ENCODE assay signal across 26 cellular contexts in the genomic region with DNA sequence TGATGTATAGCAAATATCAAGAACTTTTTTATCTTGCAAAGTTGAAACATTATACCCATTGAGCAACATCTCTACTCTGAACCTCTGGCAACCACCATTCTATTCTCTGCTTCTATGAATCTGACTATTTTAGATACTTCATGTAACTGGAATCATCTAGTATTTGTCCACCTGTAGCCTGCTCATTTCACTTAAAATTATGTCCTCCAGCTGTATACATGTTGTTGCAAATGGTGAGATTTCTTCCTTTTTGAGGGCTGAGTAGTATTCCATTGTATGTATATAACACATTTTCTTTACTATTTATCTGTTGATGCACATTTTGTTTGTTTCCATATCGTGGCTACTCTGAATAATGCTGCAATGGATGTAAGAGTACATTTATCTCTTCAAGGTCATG.
"Had no signal": no experiment of that assay in that cellular context is flagged by ENCODE, and none has a peak within 500 bp of the region (broad histone marks: within the 10 kb centered on the region; RNA-seq: fewer than 3 reads in every experiment).

No MANE protein-coding gene starts in this region.

- ATAC-seq: effector memory CD8-positive, alpha-beta T cell; esophagus mucosa; gastrocnemius medialis; heart right ventricle; left cardiac atrium; left lung; left ventricle myocardium superior; lower lobe of right lung; mucosa of descending colon; naive thymus-derived CD8-positive, alpha-beta T cell had no signal

- H3K27me3 ChIP-seq: esophagus squamous epithelium, gastrocnemius medialis, heart right ventricle, left lung had no signal

- H3K36me3 ChIP-seq: esophagus squamous epithelium, gastrocnemius medialis, heart right ventricle, left lung, lower lobe of right lung had no signal

- H3K27ac ChIP-seq: epithelial cell of prostate, esophagus squamous epithelium, gastrocnemius medialis, heart right ventricle, left lung, lower lobe of right lung had no signal

- H3K4me1 ChIP-seq: esophagus squamous epithelium, gastrocnemius medialis, heart right ventricle, left lung, lower lobe of right lung had no signal

- H3K9me3 ChIP-seq: gastrocnemius medialis, lower lobe of right lung had no signal

- DNase-seq: cortex of kidney; effector CD8-positive, alpha-beta T cell; effector memory CD8-positive, alpha-beta T cell; endodermal cell; erythroblast; esophagus squamous epithelium; foreskin fibroblast; foreskin melanocyte; gastrocnemius medialis; glutamatergic neuron; head of caudate nucleus; heart right ventricle; hippocampal formation; left cardiac atrium; left lung; left ventricle myocardium superior; lower lobe of right lung; mesenchymal stem cell; mucosa of descending colon; naive B cell; naive thymus-derived CD8-positive, alpha-beta T cell had no signal

- FAIRE-seq: endometrium, islet of Langerhans, keratinocyte had no signal

- H3K4me3 ChIP-seq: esophagus squamous epithelium, gastrocnemius medialis, heart right ventricle, left lung, lower lobe of right lung, mucosa of descending colon had no signal
